ENCODE assay signal across 1 cellular context in genomic region chr20:33558348-33559144, GRCh38.
TF ChIP-seq lines count a peak whose summit lies in the region.

No MANE protein-coding gene starts in this region.

TF ChIP-seq in HepG2, 621 proteins besides CTCF, POLR2A, EP300 and RAD21 (continued from another document and continues in another):
- TF ChIP-seq, protein P1, sequence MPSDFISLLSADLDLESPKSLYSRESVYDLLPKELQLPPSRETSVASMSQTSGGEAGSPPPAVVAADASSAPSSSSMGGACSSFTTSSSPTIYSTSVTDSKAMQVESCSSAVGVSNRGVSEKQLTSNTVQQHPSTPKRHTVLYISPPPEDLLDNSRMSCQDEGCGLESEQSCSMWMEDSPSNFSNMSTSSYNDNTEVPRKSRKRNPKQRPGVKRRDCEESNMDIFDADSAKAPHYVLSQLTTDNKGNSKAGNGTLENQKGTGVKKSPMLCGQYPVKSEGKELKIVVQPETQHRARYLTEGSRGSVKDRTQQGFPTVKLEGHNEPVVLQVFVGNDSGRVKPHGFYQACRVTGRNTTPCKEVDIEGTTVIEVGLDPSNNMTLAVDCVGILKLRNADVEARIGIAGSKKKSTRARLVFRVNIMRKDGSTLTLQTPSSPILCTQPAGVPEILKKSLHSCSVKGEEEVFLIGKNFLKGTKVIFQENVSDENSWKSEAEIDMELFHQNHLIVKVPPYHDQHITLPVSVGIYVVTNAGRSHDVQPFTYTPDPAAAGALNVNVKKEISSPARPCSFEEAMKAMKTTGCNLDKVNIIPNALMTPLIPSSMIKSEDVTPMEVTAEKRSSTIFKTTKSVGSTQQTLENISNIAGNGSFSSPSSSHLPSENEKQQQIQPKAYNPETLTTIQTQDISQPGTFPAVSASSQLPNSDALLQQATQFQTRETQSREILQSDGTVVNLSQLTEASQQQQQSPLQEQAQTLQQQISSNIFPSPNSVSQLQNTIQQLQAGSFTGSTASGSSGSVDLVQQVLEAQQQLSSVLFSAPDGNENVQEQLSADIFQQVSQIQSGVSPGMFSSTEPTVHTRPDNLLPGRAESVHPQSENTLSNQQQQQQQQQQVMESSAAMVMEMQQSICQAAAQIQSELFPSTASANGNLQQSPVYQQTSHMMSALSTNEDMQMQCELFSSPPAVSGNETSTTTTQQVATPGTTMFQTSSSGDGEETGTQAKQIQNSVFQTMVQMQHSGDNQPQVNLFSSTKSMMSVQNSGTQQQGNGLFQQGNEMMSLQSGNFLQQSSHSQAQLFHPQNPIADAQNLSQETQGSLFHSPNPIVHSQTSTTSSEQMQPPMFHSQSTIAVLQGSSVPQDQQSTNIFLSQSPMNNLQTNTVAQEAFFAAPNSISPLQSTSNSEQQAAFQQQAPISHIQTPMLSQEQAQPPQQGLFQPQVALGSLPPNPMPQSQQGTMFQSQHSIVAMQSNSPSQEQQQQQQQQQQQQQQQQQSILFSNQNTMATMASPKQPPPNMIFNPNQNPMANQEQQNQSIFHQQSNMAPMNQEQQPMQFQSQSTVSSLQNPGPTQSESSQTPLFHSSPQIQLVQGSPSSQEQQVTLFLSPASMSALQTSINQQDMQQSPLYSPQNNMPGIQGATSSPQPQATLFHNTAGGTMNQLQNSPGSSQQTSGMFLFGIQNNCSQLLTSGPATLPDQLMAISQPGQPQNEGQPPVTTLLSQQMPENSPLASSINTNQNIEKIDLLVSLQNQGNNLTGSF (CRISPR knock-in tag; IDR thresholded peaks at IDR 0.05), result no peak
- no peak for TF ChIP-seq RELA (CRISPR knock-in tag; IDR thresholded peaks at IDR 0.05)
- no peak for TF ChIP-seq ZNF160 (CRISPR knock-in tag; IDR thresholded peaks at IDR 0.05)
- TF ChIP-seq TFDP2 (CRISPR knock-in tag; IDR thresholded peaks at IDR 0.05), result no peak
- TF ChIP-seq GPN1 (CRISPR knock-in tag; IDR thresholded peaks at IDR 0.05; ENCODE audit: borderline replicate concordance), result no peak
- no peak for TF ChIP-seq YEATS4 (CRISPR knock-in tag; IDR thresholded peaks at IDR 0.05; ENCODE audit: borderline replicate concordance)
- TF ChIP-seq ZNF687 (CRISPR knock-in tag; IDR thresholded peaks at IDR 0.05), result no peak
- no peak for TF ChIP-seq ZNF678 (CRISPR knock-in tag; IDR thresholded peaks at IDR 0.05)
- TF ChIP-seq FOSL2 (CRISPR knock-in tag; IDR thresholded peaks at IDR 0.05), result no peak
- TF ChIP-seq PRPF4 (IDR thresholded peaks at IDR 0.05; ENCODE audit: low read depth, low read length, poor library complexity, severe bottlenecking), result no peak
- no peak for TF ChIP-seq SPEN (CRISPR knock-in tag; IDR thresholded peaks at IDR 0.05; ENCODE audit: low read depth)
- TF ChIP-seq ZNF230 (CRISPR knock-in tag; IDR thresholded peaks at IDR 0.05), result no peak
- TF ChIP-seq ZNF740 (CRISPR knock-in tag; IDR thresholded peaks at IDR 0.05), result no peak
- no peak for TF ChIP-seq ZNF784 (CRISPR knock-in tag; IDR thresholded peaks at IDR 0.05; ENCODE audit: borderline replicate concordance)
- no peak for TF ChIP-seq DR1 (CRISPR knock-in tag; IDR thresholded peaks at IDR 0.05)
- TF ChIP-seq HNRNPL (IDR thresholded peaks at IDR 0.05; ENCODE audit: low read depth, low read length), result no peak
- TF ChIP-seq, protein P2, sequence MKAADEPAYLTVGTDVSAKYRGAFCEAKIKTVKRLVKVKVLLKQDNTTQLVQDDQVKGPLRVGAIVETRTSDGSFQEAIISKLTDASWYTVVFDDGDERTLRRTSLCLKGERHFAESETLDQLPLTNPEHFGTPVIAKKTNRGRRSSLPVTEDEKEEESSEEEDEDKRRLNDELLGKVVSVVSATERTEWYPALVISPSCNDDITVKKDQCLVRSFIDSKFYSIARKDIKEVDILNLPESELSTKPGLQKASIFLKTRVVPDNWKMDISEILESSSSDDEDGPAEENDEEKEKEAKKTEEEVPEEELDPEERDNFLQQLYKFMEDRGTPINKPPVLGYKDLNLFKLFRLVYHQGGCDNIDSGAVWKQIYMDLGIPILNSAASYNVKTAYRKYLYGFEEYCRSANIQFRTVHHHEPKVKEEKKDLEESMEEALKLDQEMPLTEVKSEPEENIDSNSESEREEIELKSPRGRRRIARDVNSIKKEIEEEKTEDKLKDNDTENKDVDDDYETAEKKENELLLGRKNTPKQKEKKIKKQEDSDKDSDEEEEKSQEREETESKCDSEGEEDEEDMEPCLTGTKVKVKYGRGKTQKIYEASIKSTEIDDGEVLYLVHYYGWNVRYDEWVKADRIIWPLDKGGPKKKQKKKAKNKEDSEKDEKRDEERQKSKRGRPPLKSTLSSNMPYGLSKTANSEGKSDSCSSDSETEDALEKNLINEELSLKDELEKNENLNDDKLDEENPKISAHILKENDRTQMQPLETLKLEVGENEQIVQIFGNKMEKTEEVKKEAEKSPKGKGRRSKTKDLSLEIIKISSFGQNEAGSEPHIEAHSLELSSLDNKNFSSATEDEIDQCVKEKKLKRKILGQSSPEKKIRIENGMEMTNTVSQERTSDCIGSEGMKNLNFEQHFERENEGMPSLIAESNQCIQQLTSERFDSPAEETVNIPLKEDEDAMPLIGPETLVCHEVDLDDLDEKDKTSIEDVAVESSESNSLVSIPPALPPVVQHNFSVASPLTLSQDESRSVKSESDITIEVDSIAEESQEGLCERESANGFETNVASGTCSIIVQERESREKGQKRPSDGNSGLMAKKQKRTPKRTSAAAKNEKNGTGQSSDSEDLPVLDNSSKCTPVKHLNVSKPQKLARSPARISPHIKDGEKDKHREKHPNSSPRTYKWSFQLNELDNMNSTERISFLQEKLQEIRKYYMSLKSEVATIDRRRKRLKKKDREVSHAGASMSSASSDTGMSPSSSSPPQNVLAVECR (CRISPR knock-in tag; IDR thresholded peaks at IDR 0.05; ENCODE audit: borderline replicate concordance), result no peak
- TF ChIP-seq ZSCAN21 (CRISPR knock-in tag; IDR thresholded peaks at IDR 0.05; ENCODE audit: borderline replicate concordance), result no peak
- no peak for TF ChIP-seq ZNF10 (CRISPR knock-in tag; IDR thresholded peaks at IDR 0.05; ENCODE audit: borderline replicate concordance, low read depth)
- no peak for TF ChIP-seq ZMAT3 (CRISPR knock-in tag; conservative IDR thresholded peaks at IDR 0.05)
- TF ChIP-seq ZNF607 (CRISPR knock-in tag; IDR thresholded peaks at IDR 0.05; ENCODE audit: borderline replicate concordance), result no peak
- TF ChIP-seq, protein P3, sequence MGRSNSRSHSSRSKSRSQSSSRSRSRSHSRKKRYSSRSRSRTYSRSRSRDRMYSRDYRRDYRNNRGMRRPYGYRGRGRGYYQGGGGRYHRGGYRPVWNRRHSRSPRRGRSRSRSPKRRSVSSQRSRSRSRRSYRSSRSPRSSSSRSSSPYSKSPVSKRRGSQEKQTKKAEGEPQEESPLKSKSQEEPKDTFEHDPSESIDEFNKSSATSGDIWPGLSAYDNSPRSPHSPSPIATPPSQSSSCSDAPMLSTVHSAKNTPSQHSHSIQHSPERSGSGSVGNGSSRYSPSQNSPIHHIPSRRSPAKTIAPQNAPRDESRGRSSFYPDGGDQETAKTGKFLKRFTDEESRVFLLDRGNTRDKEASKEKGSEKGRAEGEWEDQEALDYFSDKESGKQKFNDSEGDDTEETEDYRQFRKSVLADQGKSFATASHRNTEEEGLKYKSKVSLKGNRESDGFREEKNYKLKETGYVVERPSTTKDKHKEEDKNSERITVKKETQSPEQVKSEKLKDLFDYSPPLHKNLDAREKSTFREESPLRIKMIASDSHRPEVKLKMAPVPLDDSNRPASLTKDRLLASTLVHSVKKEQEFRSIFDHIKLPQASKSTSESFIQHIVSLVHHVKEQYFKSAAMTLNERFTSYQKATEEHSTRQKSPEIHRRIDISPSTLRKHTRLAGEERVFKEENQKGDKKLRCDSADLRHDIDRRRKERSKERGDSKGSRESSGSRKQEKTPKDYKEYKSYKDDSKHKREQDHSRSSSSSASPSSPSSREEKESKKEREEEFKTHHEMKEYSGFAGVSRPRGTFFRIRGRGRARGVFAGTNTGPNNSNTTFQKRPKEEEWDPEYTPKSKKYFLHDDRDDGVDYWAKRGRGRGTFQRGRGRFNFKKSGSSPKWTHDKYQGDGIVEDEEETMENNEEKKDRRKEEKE (IDR thresholded peaks at IDR 0.05), result no peak
- TF ChIP-seq ZSCAN12 (CRISPR knock-in tag; IDR thresholded peaks at IDR 0.05), result no peak
- no peak for TF ChIP-seq STAT5B (CRISPR knock-in tag; IDR thresholded peaks at IDR 0.05)
- no peak for TF ChIP-seq NFYB (CRISPR knock-in tag; IDR thresholded peaks at IDR 0.05)
- no peak for TF ChIP-seq ARNT (IDR thresholded peaks at IDR 0.05)
- no peak for TF ChIP-seq SUZ12 (IDR thresholded peaks at IDR 0.05; ENCODE audit: low read depth, low read length)
- TF ChIP-seq, protein P4, sequence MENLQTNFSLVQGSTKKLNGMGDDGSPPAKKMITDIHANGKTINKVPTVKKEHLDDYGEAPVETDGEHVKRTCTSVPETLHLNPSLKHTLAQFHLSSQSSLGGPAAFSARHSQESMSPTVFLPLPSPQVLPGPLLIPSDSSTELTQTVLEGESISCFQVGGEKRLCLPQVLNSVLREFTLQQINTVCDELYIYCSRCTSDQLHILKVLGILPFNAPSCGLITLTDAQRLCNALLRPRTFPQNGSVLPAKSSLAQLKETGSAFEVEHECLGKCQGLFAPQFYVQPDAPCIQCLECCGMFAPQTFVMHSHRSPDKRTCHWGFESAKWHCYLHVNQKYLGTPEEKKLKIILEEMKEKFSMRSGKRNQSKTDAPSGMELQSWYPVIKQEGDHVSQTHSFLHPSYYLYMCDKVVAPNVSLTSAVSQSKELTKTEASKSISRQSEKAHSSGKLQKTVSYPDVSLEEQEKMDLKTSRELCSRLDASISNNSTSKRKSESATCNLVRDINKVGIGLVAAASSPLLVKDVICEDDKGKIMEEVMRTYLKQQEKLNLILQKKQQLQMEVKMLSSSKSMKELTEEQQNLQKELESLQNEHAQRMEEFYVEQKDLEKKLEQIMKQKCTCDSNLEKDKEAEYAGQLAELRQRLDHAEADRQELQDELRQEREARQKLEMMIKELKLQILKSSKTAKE (CRISPR knock-in tag; IDR thresholded peaks at IDR 0.05; ENCODE audit: borderline replicate concordance), result no peak
- TF ChIP-seq ZSCAN22 (CRISPR knock-in tag; IDR thresholded peaks at IDR 0.05), result no peak
- TF ChIP-seq NRL (CRISPR knock-in tag; IDR thresholded peaks at IDR 0.05; ENCODE audit: borderline replicate concordance), result no peak
- TF ChIP-seq ZSCAN25 (CRISPR knock-in tag; IDR thresholded peaks at IDR 0.05), result no peak
- no peak for TF ChIP-seq MAFG (CRISPR knock-in tag; IDR thresholded peaks at IDR 0.05)
- no peak for TF ChIP-seq WIZ (CRISPR knock-in tag; IDR thresholded peaks at IDR 0.05)
- peak; percentile 13 for TF ChIP-seq ZNF883 (CRISPR knock-in tag; IDR thresholded peaks at IDR 0.05; ENCODE audit: not compliant biosample characterization)
- TF ChIP-seq XBP1 (CRISPR knock-in tag; IDR thresholded peaks at IDR 0.05), result no peak
- no peak for TF ChIP-seq ZNF816 (CRISPR knock-in tag; IDR thresholded peaks at IDR 0.05; ENCODE audit: borderline replicate concordance)
- no peak for TF ChIP-seq MYPOP (CRISPR knock-in tag; IDR thresholded peaks at IDR 0.05)
